13 cellular contexts compared by ENCODE assay signal in genomic region chr1:30740952-30741894, GRCh38. TPM values are rescaled to one million over a fixed set of nuclear protein-coding genes. Genes with fewer than 3 reads are reported as not detected.
DNase-seq lines count a peak whose midpoint lies in the region; ATAC-seq, FAIRE-seq and TF ChIP-seq lines count a peak whose summit lies in the region.
"Had no signal": no experiment of that assay in that cellular context is flagged by ENCODE, and none has a peak within 500 bp of the region (broad histone marks: within the 10 kb centered on the region; RNA-seq: fewer than 3 reads in every experiment).

No MANE protein-coding gene starts in this region.

- no peak for FAIRE-seq in HepG2 (lab: Jason Lieb, UNC)
- no peak for FAIRE-seq in RCC 7860 (lab: Jason Lieb, UNC)
- peak; percentile 79 for FAIRE-seq in urothelium cell line (lab: Jason Lieb, UNC)

- H4K20me1 ChIP-seq in HepG2 (ENCODE audit: insufficient read depth, low read length) = no peaks in the 10 kb centered on the region

- H3K27ac Mint-ChIP-seq in effector memory CD8-positive, alpha-beta T cell = peak overlapping the region; percentile 99

- H3K4me1 Mint-ChIP-seq in effector memory CD8-positive, alpha-beta T cell (ENCODE audit: low read depth in 2 of 2) = peaks cover 73 to 76% of the 10 kb centered on the region in 2 donors

- CTCF ChIA-PET in HepG2 (lab: Yijun Ruan, JAX; ENCODE audit: low intra/inter-chr PET ratio, low total read pairs) = no interaction called here

- TF ChIP-seq POLR2A in HepG2 (IDR thresholded peaks at IDR 0.05; ENCODE audit: insufficient read depth in 1 of 2, low read depth in 2 of 2, low read length in 2 of 2) (no peak), right lobe of liver (IDR thresholded peaks at IDR 0.05) (no peak)

- no peaks in the 10 kb centered on the region for H3K79me2 ChIP-seq in HepG2 (ENCODE audit: insufficient read depth, low read length)

- intact Hi-C loops in HepG2 (cut with micrococcal nuclease; ENCODE audit: unreplicated experiment) (no loop called here), right lobe of liver (cut with DNase I) (no loop called here)

- H3K9ac ChIP-seq in HepG2 (ENCODE audit: insufficient read depth, low read depth, low read length) = no peak overlapping the region

- H3K4me2 ChIP-seq in HepG2 (ENCODE audit: low read depth, low read length) = peak overlapping the region; percentile 38; the same call in 1 of the 2 replicates

- ATAC-seq in HepG2 = no peak
- ATAC-seq in right lobe of liver = no peak
- ATAC-seq in effector memory CD8-positive, alpha-beta T cell (replicated peaks) = no peak
- no peak for ATAC-seq in HG02852 (IDR thresholded peaks at IDR 0.05; ENCODE audit: unreplicated experiment)

- TF ChIP-seq EP300 in HepG2 (IDR thresholded peaks at IDR 0.05; ENCODE audit: low read depth in 2 of 2, low read length in 2 of 2) = no peak
- TF ChIP-seq EP300 in HepG2 (CRISPR knock-in tag; IDR thresholded peaks at IDR 0.05; ENCODE audit: borderline replicate concordance) = no peak

- H3K27me3 Mint-ChIP-seq in effector memory CD8-positive, alpha-beta T cell = no peaks in the 10 kb centered on the region

- POLR2A ChIA-PET in HepG2 (lab: Yijun Ruan, JAX) = interaction anchor here (1.3 kb wide), 1 partner anchor 23 kb away, joined by 4 read pairs; no protein-coding TSS in a partner anchor

- H3K27ac ChIP-seq in HepG2 (ENCODE audit: extremely low read length, insufficient read depth, low read length) = no peak overlapping the region
- H3K27ac ChIP-seq in right lobe of liver = no peak overlapping the region
- H3K27ac ChIP-seq: esophagus squamous epithelium, thyroid gland had no signal

- BruUV-seq in HepG2 (replicated peaks; lab: Mats Ljungman, UMichigan) = no TSS peak

- DNase-seq in HepG2 (ENCODE audit: low spot score) (no peak), right lobe of liver (no peak), RCC 7860 (ENCODE audit: low spot score) (peak; percentile 36), urothelium cell line (ENCODE audit: low spot score) (peak; percentile 75)
- no peak for DNase-seq in effector memory CD8-positive, alpha-beta T cell
- no peak for DNase-seq in NK-92 treated with Interleukin-12 subunit alpha and Interleukin-12 subunit beta, amount 100 ng/mL, for 24 hours (lab: John Stamatoyannopoulos, UW)
- no peak for DNase-seq in stimulated activated CD4-positive, alpha-beta T cell treated with anti-CD3 and anti-CD28 coated beads, Interleukin-2, amount 100 ng/mL, for 24 hours
- DNase-seq: amniotic stem cell; esophagus squamous epithelium; stimulated activated CD4-positive, alpha-beta T cell treated with anti-CD3 and anti-CD28 coated beads, Interleukin-1b, Interleukin-23, amount 100 ng/mL, for 48 hours; thyroid gland had no signal

- H3K36me3 Mint-ChIP-seq in effector memory CD8-positive, alpha-beta T cell (ENCODE audit: insufficient read depth) = peaks cover 93% of the 10 kb centered on the region

- H3K4me3 ChIP-seq in HepG2 (replicated peaks in 1 of 3; ENCODE audit: insufficient read depth in 1 of 3, low read depth in 2 of 3, low read length in 3 of 3) = peak overlapping the region in 1 of 3 experiments; percentile 24; a peak in 1 of 6 replicates
- no peak overlapping the region for H3K4me3 ChIP-seq in right lobe of liver
- H3K4me3 ChIP-seq: esophagus squamous epithelium, thyroid gland had no signal

- no peak overlapping the region for H2AFZ ChIP-seq in HepG2 (ENCODE audit: low read length)

- whole genome bisulfite sequencing in HepG2 (ENCODE audit: low lambda C conversion rate) = 52% methylated on average over 17 of the region's 17 CpGs
- 52% methylated on average over 7 of the region's 17 CpGs for WGBS in right lobe of liver (ENCODE audit: insufficient coverage, low coverage, low lambda C conversion rate, missing lambda C conversion rate)

- H3K4me3 Mint-ChIP-seq in effector memory CD8-positive, alpha-beta T cell = peak overlapping the region; percentile 69 to 71

- H3K9me3 ChIP-seq in HepG2 (ENCODE audit: low read length) (no peaks in the 10 kb centered on the region), right lobe of liver (no peaks in the 10 kb centered on the region)
- H3K9me3 ChIP-seq: esophagus squamous epithelium, thyroid gland had no signal

- TF ChIP-seq RAD21 in HepG2 (CRISPR knock-in tag; IDR thresholded peaks at IDR 0.05) = no peak

- no peaks in the 10 kb centered on the region for H3K9me3 Mint-ChIP-seq in effector memory CD8-positive, alpha-beta T cell

- in situ Hi-C loops in HepG2 (cut with HindIII; ENCODE audit: extremely low pct_ligation_motif_present, low pct_unique_long_range_greater_than_20kb) = no loop called here

- H3K27me3 ChIP-seq in HepG2 (ENCODE audit: control insufficient read depth in 1 of 2, insufficient read depth in 2 of 2, low read length in 2 of 2) (no peaks in the 10 kb centered on the region), right lobe of liver (no peaks in the 10 kb centered on the region)
- H3K27me3 ChIP-seq: thyroid gland had no signal

- TF ChIP-seq CTCF in HepG2 (CRISPR knock-in tag; IDR thresholded peaks at IDR 0.05) (no peak), right lobe of liver (IDR thresholded peaks at IDR 0.05) (no peak)

- H3K36me3 ChIP-seq in HepG2 (replicated peaks in 1 of 2; ENCODE audit: control insufficient read depth in 1 of 2, insufficient read depth in 2 of 2, low read length in 2 of 2) (no peaks in the 10 kb centered on the region), right lobe of liver (peaks cover 0 to 2% (median 1%) of the 10 kb centered on the region in 4 donors)
- H3K36me3 ChIP-seq: thyroid gland had no signal

- H3K4me1 ChIP-seq in HepG2 (ENCODE audit: insufficient read depth, low read length) = peaks cover 58% of the 10 kb centered on the region
- H3K4me1 ChIP-seq in right lobe of liver = no peaks in the 10 kb centered on the region
- H3K4me1 ChIP-seq: thyroid gland had no signal

RNA-seq across cellular contexts. Expression of gene LAPTM5, which starts 16.4 kb away (rescaled TPM):
- total RNA-seq in HepG2 (2016; rRNA removed; fragmentation: Illumina TruSeq; extraction: Trizol) (0.34 and 0.86 TPM in 2 replicates), right lobe of liver (10 to 100 TPM; 21.2 to 81.0 (median 29.8) TPM)
- 0.18 and 0.30 TPM in 2 replicates for total RNA-seq in HepG2 (2016; cell fraction: cytosol; rRNA removed; fragmentation: Illumina TruSeq; extraction: Trizol; ENCODE audit: low read depth)
- total RNA-seq in HepG2 (2016; cell fraction: insoluble cytoplasmic fraction; rRNA removed; fragmentation: Illumina TruSeq; extraction: Trizol) = 0.18 and 0.45 TPM in 2 replicates
- total RNA-seq in HepG2 (2016; cell fraction: membrane; rRNA removed; fragmentation: Illumina TruSeq; extraction: Trizol) = 0.48 and 0.56 TPM in 2 replicates
- total RNA-seq in HepG2 (2016; cell fraction: nucleus; rRNA removed; fragmentation: Illumina TruSeq; extraction: Trizol) = 0.34 and 0.53 TPM in 2 replicates
- 0.41 and 0.76 TPM in 2 replicates for polyA plus RNA-seq in HepG2 (2011; rRNA removed)
- 0.64 and 0.79 TPM in 2 replicates for polyA plus RNA-seq in HepG2 (2011; cell fraction: cytosol; rRNA removed)
- polyA plus RNA-seq in HepG2 (2011; cell fraction: nucleus; rRNA removed) = 0.59 and 0.61 TPM in 2 replicates
- polyA plus RNA-seq in HepG2 (2012) = 0.19 and 0.38 TPM in 2 replicates
- 0.33 and 0.38 TPM in 2 replicates for polyA plus RNA-seq in HepG2 (2016; cell fraction: cytosol; fragmentation: Illumina TruSeq; extraction: Trizol; ENCODE audit: low read depth)
- polyA plus RNA-seq in HepG2 (2016; cell fraction: insoluble cytoplasmic fraction; fragmentation: Illumina TruSeq; extraction: Trizol; ENCODE audit: low read depth) = 0.57 and 0.76 TPM in 2 replicates
- 0.54 and 0.79 TPM in 2 replicates for polyA plus RNA-seq in HepG2 (2016; cell fraction: membrane; fragmentation: Illumina TruSeq; extraction: Trizol; ENCODE audit: low read depth)
- polyA plus RNA-seq in HepG2 (2016; cell fraction: nucleus; fragmentation: Illumina TruSeq; extraction: Trizol; ENCODE audit: insufficient read depth, low read depth) = 1.1 TPM in 2 replicates
- 2.1 and 4.6 TPM in 2 replicates for polyA minus RNA-seq in HepG2 (2011; rRNA and poly(A)+ RNA removed; ENCODE audit: low replicate concordance)
- polyA minus RNA-seq in HepG2 (2011; cell fraction: cytosol; rRNA and poly(A)+ RNA removed) = 0.59 TPM in 1 of 2 replicates, not detected in the other
- polyA minus RNA-seq in HepG2 (2011; cell fraction: nucleus; rRNA and poly(A)+ RNA removed) = not detected in 2 replicates

RNA-seq across cellular contexts. Expression of gene MATN1, which starts 17.8 kb away (rescaled TPM):
- 0.04 TPM in 1 of 2 replicates, not detected in the other for total RNA-seq in HepG2 (2016; rRNA removed; fragmentation: Illumina TruSeq; extraction: Trizol)
- total RNA-seq in HepG2 (2016; cell fraction: cytosol; rRNA removed; fragmentation: Illumina TruSeq; extraction: Trizol; ENCODE audit: low read depth) = not detected in 2 replicates
- total RNA-seq in HepG2 (2016; cell fraction: insoluble cytoplasmic fraction; rRNA removed; fragmentation: Illumina TruSeq; extraction: Trizol) = not detected in 2 replicates
- total RNA-seq in HepG2 (2016; cell fraction: membrane; rRNA removed; fragmentation: Illumina TruSeq; extraction: Trizol) = not detected in 2 replicates
- total RNA-seq in HepG2 (2016; cell fraction: nucleus; rRNA removed; fragmentation: Illumina TruSeq; extraction: Trizol) = not detected in 2 replicates
- 0.03 and 0.05 TPM in 2 replicates for polyA plus RNA-seq in HepG2 (2011; rRNA removed)
- 0.11 TPM in 1 of 2 replicates, not detected in the other for polyA plus RNA-seq in HepG2 (2011; cell fraction: cytosol; rRNA removed)
- 0.66 and 0.77 TPM in 2 replicates for polyA plus RNA-seq in HepG2 (2011; cell fraction: nucleus; rRNA removed)
- polyA plus RNA-seq in HepG2 (2012) = 0.05 TPM in 1 of 2 replicates, not detected in the other
- polyA plus RNA-seq in HepG2 (2016; cell fraction: cytosol; fragmentation: Illumina TruSeq; extraction: Trizol; ENCODE audit: low read depth) = not detected in 2 replicates
- not detected in 2 replicates for polyA plus RNA-seq in HepG2 (2016; cell fraction: insoluble cytoplasmic fraction; fragmentation: Illumina TruSeq; extraction: Trizol; ENCODE audit: low read depth)
- polyA plus RNA-seq in HepG2 (2016; cell fraction: membrane; fragmentation: Illumina TruSeq; extraction: Trizol; ENCODE audit: low read depth) = not detected in 2 replicates
- 0.26 TPM in 1 of 2 replicates, not detected in the other for polyA plus RNA-seq in HepG2 (2016; cell fraction: nucleus; fragmentation: Illumina TruSeq; extraction: Trizol; ENCODE audit: insufficient read depth, low read depth)
- 0.12 TPM in 1 of 2 replicates, not detected in the other for polyA minus RNA-seq in HepG2 (2011; rRNA and poly(A)+ RNA removed; ENCODE audit: low replicate concordance)
- not detected in 2 replicates for polyA minus RNA-seq in HepG2 (2011; cell fraction: cytosol; rRNA and poly(A)+ RNA removed)
- 0.12 and 0.26 TPM in 2 replicates for polyA minus RNA-seq in HepG2 (2011; cell fraction: nucleus; rRNA and poly(A)+ RNA removed)
- total RNA-seq in right lobe of liver = not detected
- total RNA-seq: esophagus squamous epithelium; T-helper 1 cell treated with Interleukin-12 subunit alpha and Interleukin-12 subunit beta and Interleukin-4 antibody, amounts not matched to agents 30 ng/mL and 1 ng/mL, for 36 hours had no signal

Comparison
In these comparisons a context has a peak if more than half of its experiments do, and no peak if none do; other contexts are left out.
1. RNA of gene LAPTM5, which starts 16.4 kb away (total RNA-seq): 21.2 to 81.0 TPM in right lobe of liver; 0.18 to 0.86 TPM in HepG2; every median in the first group is over 10 times any median in the second.
2. DNase-seq: peak in RCC 7860 (single experiment) and urothelium cell line (single experiment); none in HepG2 (single experiment), right lobe of liver (0 of 3), effector memory CD8-positive, alpha-beta T cell (0 of 3), NK-92 treated with Interleukin-12 subunit alpha and Interleukin-12 subunit beta, amount 100 ng/mL, for 24 hours (single experiment) and stimulated activated CD4-positive, alpha-beta T cell treated with anti-CD3 and anti-CD28 coated beads, Interleukin-2, amount 100 ng/mL, for 24 hours (0 of 2).